1 cellular context compared by ENCODE assay signal in the genomic region with DNA sequence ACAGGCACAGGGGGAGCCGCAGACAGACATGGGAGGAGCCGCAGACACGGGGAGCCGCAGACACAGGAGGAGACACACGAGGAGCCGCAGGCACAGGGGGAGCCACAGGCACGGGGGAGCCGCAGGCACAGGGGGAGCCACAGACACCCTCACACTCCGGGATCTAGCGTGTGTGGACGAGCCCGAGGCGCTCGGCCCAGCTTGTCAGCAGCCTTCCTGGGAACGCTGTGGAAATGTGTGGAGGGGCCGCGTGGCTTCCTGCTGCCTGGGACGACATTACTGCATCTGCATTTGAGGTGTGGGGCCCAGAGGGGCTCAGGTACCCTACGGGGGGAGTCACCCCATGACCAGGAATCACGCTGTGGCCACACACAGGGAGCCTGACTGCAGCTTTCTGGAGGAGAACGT.
TF ChIP-seq lines count a peak whose summit lies in the region.

No MANE protein-coding gene starts in this region.

TF ChIP-seq in SK-N-SH, 30 proteins besides CTCF, POLR2A, EP300 and RAD21 (continued from another document):
- no peak for TF ChIP-seq NRF1 (IDR thresholded peaks at IDR 0.05; ENCODE audit: low read depth, low read length)
TF ChIP-seq in SK-N-SH: peak in this region for 0.
